21 cellular contexts compared by ENCODE assay signal in genomic region chr4:172776203-172776896, GRCh38.
"Had no signal": no experiment of that assay in that cellular context is flagged by ENCODE, and none has a peak within 500 bp of the region (broad histone marks: within the 10 kb centered on the region; RNA-seq: fewer than 3 reads in every experiment).

No MANE protein-coding gene starts in this region.

- H3K27ac Mint-ChIP-seq: naive thymus-derived CD4-positive, alpha-beta T cell; stimulated activated memory B cell treated with anti-CD40 and anti-IgM and Interleukin-4, amounts not matched to agents 10 μg/mL and 1 μg/mL and 100 μg/mL, for 72 hours; stimulated activated naive CD8-positive, alpha-beta T cell treated with anti-CD3 and anti-CD28 coated beads, Interleukin-15, amount 100 ng/mL, for 72 hours had no signal

- H3K27me3 Mint-ChIP-seq: stimulated activated memory B cell treated with anti-CD40 and anti-IgM and Interleukin-4, amounts not matched to agents 10 μg/mL and 1 μg/mL and 100 μg/mL, for 72 hours; stimulated activated naive CD8-positive, alpha-beta T cell treated with anti-CD3 and anti-CD28 coated beads, Interleukin-15, amount 100 ng/mL, for 72 hours had no signal

- H3K4me1 ChIP-seq: gastrocnemius medialis, psoas muscle, right lobe of liver, spleen, testis, tibial nerve, upper lobe of right lung, vagina had no signal

- H3K4me3 ChIP-seq: dorsolateral prefrontal cortex, gastrocnemius medialis, psoas muscle, right lobe of liver, spleen, testis, tibial nerve, upper lobe of right lung, vagina had no signal

- ATAC-seq: gastrocnemius medialis; left lobe of liver; naive thymus-derived CD4-positive, alpha-beta T cell; psoas muscle; right lobe of liver; stimulated activated memory B cell treated with anti-CD40 and anti-IgM and Interleukin-4, amounts not matched to agents 10 μg/mL and 1 μg/mL and 100 μg/mL, for 72 hours; stimulated activated naive CD8-positive, alpha-beta T cell treated with anti-CD3 and anti-CD28 coated beads, Interleukin-15, amount 100 ng/mL, for 72 hours; upper lobe of right lung had no signal

- H3K9me3 Mint-ChIP-seq: stimulated activated naive CD8-positive, alpha-beta T cell treated with anti-CD3 and anti-CD28 coated beads, Interleukin-15, amount 100 ng/mL, for 72 hours had no signal

- H3K9me3 ChIP-seq: gastrocnemius medialis, neutrophil, psoas muscle, right lobe of liver, spleen, testis, tibial nerve, upper lobe of right lung, vagina had no signal

- H3K36me3 Mint-ChIP-seq: naive thymus-derived CD4-positive, alpha-beta T cell; stimulated activated memory B cell treated with anti-CD40 and anti-IgM and Interleukin-4, amounts not matched to agents 10 μg/mL and 1 μg/mL and 100 μg/mL, for 72 hours had no signal

- H3K27ac ChIP-seq: dorsolateral prefrontal cortex, gastrocnemius medialis, neutrophil, psoas muscle, right lobe of liver, spleen, testis, tibial nerve, upper lobe of right lung, vagina had no signal

- H3K36me3 ChIP-seq: gastrocnemius medialis, neutrophil, right lobe of liver, spleen, tibial nerve, upper lobe of right lung, vagina had no signal

- H3K4me1 Mint-ChIP-seq: stimulated activated memory B cell treated with anti-CD40 and anti-IgM and Interleukin-4, amounts not matched to agents 10 μg/mL and 1 μg/mL and 100 μg/mL, for 72 hours; stimulated activated naive CD8-positive, alpha-beta T cell treated with anti-CD3 and anti-CD28 coated beads, Interleukin-15, amount 100 ng/mL, for 72 hours had no signal

- DNase-seq: cortex of kidney; dorsolateral prefrontal cortex; effector CD8-positive, alpha-beta T cell; gastrocnemius medialis; mammary epithelial cell; naive thymus-derived CD4-positive, alpha-beta T cell; psoas muscle; retina; right lobe of liver; spleen; stimulated activated CD4-positive, alpha-beta T cell treated with anti-CD3 and anti-CD28 coated beads, Interleukin-15, amount 100 ng/mL, for 24 hours; stimulated activated CD4-positive, alpha-beta T cell treated with anti-CD3 and anti-CD28 coated beads, Interleukin-1b, Interleukin-23, amount 100 ng/mL, for 48 hours; stimulated activated CD4-positive, alpha-beta T cell treated with anti-CD3 and anti-CD28 coated beads, Interleukin-4, amount 100 ng/mL, for 24 hours; stimulated activated naive CD8-positive, alpha-beta T cell treated with anti-CD3 and anti-CD28 coated beads, Interleukin-15, amount 100 ng/mL, for 72 hours; testis; upper lobe of right lung had no signal

- H3K27me3 ChIP-seq: gastrocnemius medialis, neutrophil, right lobe of liver, spleen, testis, tibial nerve, upper lobe of right lung, vagina had no signal

- H3K4me3 Mint-ChIP-seq: naive thymus-derived CD4-positive, alpha-beta T cell; stimulated activated memory B cell treated with anti-CD40 and anti-IgM and Interleukin-4, amounts not matched to agents 10 μg/mL and 1 μg/mL and 100 μg/mL, for 72 hours; stimulated activated naive CD8-positive, alpha-beta T cell treated with anti-CD3 and anti-CD28 coated beads, Interleukin-15, amount 100 ng/mL, for 72 hours had no signal
